Comparison of ENCODE assay signal across 18 cellular contexts in genomic region chr11:118602331-118602730, GRCh38. TPM values are rescaled to one million over a fixed set of nuclear protein-coding genes. Genes with fewer than 3 reads are reported as not detected.
DNase-seq lines count a peak whose midpoint lies in the region; ATAC-seq and TF ChIP-seq lines count a peak whose summit lies in the region.
"Had no signal": no experiment of that assay in that cellular context is flagged by ENCODE, and none has a peak within 500 bp of the region (broad histone marks: within the 10 kb centered on the region; RNA-seq: fewer than 3 reads in every experiment).

No MANE protein-coding gene starts in this region.

- no peak overlapping the region for H3K27ac ChIP-seq in effector memory CD4-positive, alpha-beta T cell (ENCODE audit: insufficient read depth, low read length, poor library complexity, severe bottlenecking)
- peak overlapping the region in 2 of 4 donors; percentile 33 to 92 for H3K27ac ChIP-seq in gastroesophageal sphincter

- POLR2A ChIA-PET in Caco-2 (lab: Charles Lee) = no interaction called here

- TF ChIP-seq CTCF in Caco-2 (IDR thresholded peaks at IDR 0.05; ENCODE audit: insufficient read depth in 1 of 2, low read depth in 1 of 2, low read length in 1 of 2, severe bottlenecking in 1 of 2, unreplicated experiment in 1 of 2) (no peak), gastroesophageal sphincter (IDR thresholded peaks at IDR 0.05) (no peak)

- H3K27me3 ChIP-seq in Caco-2 (replicated peaks; ENCODE audit: control insufficient read depth, insufficient read depth, low read length) (no peaks in the 10 kb centered on the region), gastroesophageal sphincter (no peaks in the 10 kb centered on the region)
- H3K27me3 ChIP-seq in effector memory CD4-positive, alpha-beta T cell (replicated peaks; ENCODE audit: control insufficient read depth, insufficient read depth, low read length, poor library complexity, severe bottlenecking) = no peaks in the 10 kb centered on the region

- TF ChIP-seq EP300 in gastroesophageal sphincter (IDR thresholded peaks at IDR 0.05) = no peak

- H3K9me3 Mint-ChIP-seq in Caco-2 (ENCODE audit: unreplicated experiment) = no peaks in the 10 kb centered on the region
- no peaks in the 10 kb centered on the region for H3K9me3 Mint-ChIP-seq in activated naive CD8-positive, alpha-beta T cell treated with anti-CD3 and anti-CD28 coated beads, Interleukin-2, amount 50 U/mL, for 24 hours

- no peaks in the 10 kb centered on the region for H3K9me3 ChIP-seq in Caco-2
- H3K9me3 ChIP-seq in effector memory CD4-positive, alpha-beta T cell (ENCODE audit: control insufficient read depth, low read length) = no peaks in the 10 kb centered on the region
- no peaks in the 10 kb centered on the region for H3K9me3 ChIP-seq in gastroesophageal sphincter
- H3K9me3 ChIP-seq: esophagus squamous epithelium had no signal

- no peak overlapping the region for H3K27ac Mint-ChIP-seq in Caco-2 (ENCODE audit: unreplicated experiment)
- H3K27ac Mint-ChIP-seq in activated naive CD8-positive, alpha-beta T cell treated with anti-CD3 and anti-CD28 coated beads, Interleukin-2, amount 50 U/mL, for 24 hours = peak overlapping the region; percentile 24
- H3K27ac Mint-ChIP-seq: B cell had no signal

- no peak for DNase-seq in Caco-2
- no peak for DNase-seq in activated naive CD8-positive, alpha-beta T cell treated with anti-CD3 and anti-CD28 coated beads, Interleukin-2, amount 50 U/mL, for 24 hours
- DNase-seq in Right ventricle myocardium inferior (ENCODE audit: missing footprints) = peak; percentile 74
- peak; percentile 30 for DNase-seq in sciatic nerve (ENCODE audit: low spot score)
- no peak for DNase-seq in NCI-H2107 treated with DMSO at 0.1 percent for 48 hours (lab: John Stamatoyannopoulos, UW; ENCODE audit: unreplicated experiment)
- DNase-seq in effector memory CD4-positive, alpha-beta T cell = no peak
- DNase-seq: activated CD4-positive, alpha-beta T cell treated with anti-CD3 and anti-CD28 coated beads for 4 hours; activated T-cell treated with anti-CD3 and anti-CD28 coated beads, Interleukin-2, amount 50 U/mL, for 1 hour; amygdala; cortex of kidney; DMS79 treated with DMSO at 0.1 percent for 48 hours; esophagus squamous epithelium; HCEC 1CT; NCI-H1105 treated with DMSO at 0.1 percent for 48 hours; NCI-H345 had no signal

- CTCF ChIA-PET in Caco-2 (lab: Charles Lee) = interaction anchor here (0.6 kb wide), 1 partner anchor 222 kb away, joined by 3 read pairs; no protein-coding TSS in a partner anchor

- TSS peak; percentile 59 for BruUV-seq in Caco-2 (replicated peaks; lab: Mats Ljungman, UMichigan)

- H3K36me3 ChIP-seq in Caco-2 (ENCODE audit: control insufficient read depth, insufficient read depth, low read length) (peaks cover 2% of the 10 kb centered on the region; the same call in 1 of the 2 replicates), gastroesophageal sphincter (peaks cover 0 to 58% of the 10 kb centered on the region in 2 donors)
- H3K36me3 ChIP-seq in effector memory CD4-positive, alpha-beta T cell (ENCODE audit: control insufficient read depth, insufficient read depth, low read length) = peaks cover 34% of the 10 kb centered on the region

- no peak overlapping the region for H3K4me3 ChIP-seq in Caco-2 (ENCODE audit: low read depth, low read length)
- H3K4me3 ChIP-seq in effector memory CD4-positive, alpha-beta T cell (ENCODE audit: insufficient read depth, low read depth, low read length, poor library complexity, severe bottlenecking) = no peak overlapping the region
- H3K4me3 ChIP-seq in gastroesophageal sphincter = no peak overlapping the region
- H3K4me3 ChIP-seq: esophagus squamous epithelium had no signal

- H3K4me1 Mint-ChIP-seq in Caco-2 (ENCODE audit: low read depth, unreplicated experiment) = peaks cover 17% of the 10 kb centered on the region
- peaks cover 4% of the 10 kb centered on the region for H3K4me1 Mint-ChIP-seq in activated naive CD8-positive, alpha-beta T cell treated with anti-CD3 and anti-CD28 coated beads, Interleukin-2, amount 50 U/mL, for 24 hours

- no peak for ATAC-seq in activated naive CD8-positive, alpha-beta T cell treated with anti-CD3 and anti-CD28 coated beads, Interleukin-2, amount 50 U/mL, for 24 hours
- ATAC-seq in Right ventricle myocardium inferior = peak; percentile 64
- ATAC-seq in sciatic nerve = no peak
- ATAC-seq in gastroesophageal sphincter = no peak
- ATAC-seq in GM19023 (IDR thresholded peaks at IDR 0.05; ENCODE audit: unreplicated experiment) = no peak

- peaks cover 76% of the 10 kb centered on the region for H3K36me3 Mint-ChIP-seq in Caco-2 (ENCODE audit: insufficient read depth, unreplicated experiment)
- peaks cover 31% of the 10 kb centered on the region for H3K36me3 Mint-ChIP-seq in activated naive CD8-positive, alpha-beta T cell treated with anti-CD3 and anti-CD28 coated beads, Interleukin-2, amount 50 U/mL, for 24 hours (ENCODE audit: low read depth)

- WGBS in gastroesophageal sphincter (ENCODE audit: low coverage in 1 of 2), 2 donors = 53 to 63% methylated on average over 3 of the region's 3 CpGs

- TF ChIP-seq POLR2A in gastroesophageal sphincter (IDR thresholded peaks at IDR 0.05) = no peak

- peaks cover 14% of the 10 kb centered on the region; the same call in 1 of the 2 replicates for H3K4me1 ChIP-seq in Caco-2
- H3K4me1 ChIP-seq in effector memory CD4-positive, alpha-beta T cell (ENCODE audit: control insufficient read depth, insufficient read depth, low read length, poor library complexity, severe bottlenecking) = no peaks in the 10 kb centered on the region
- H3K4me1 ChIP-seq in gastroesophageal sphincter = peaks cover 0 to 55% (median 23%) of the 10 kb centered on the region in 3 donors

- no peak overlapping the region for H3K4me3 Mint-ChIP-seq in Caco-2 (ENCODE audit: unreplicated experiment)
- H3K4me3 Mint-ChIP-seq in activated naive CD8-positive, alpha-beta T cell treated with anti-CD3 and anti-CD28 coated beads, Interleukin-2, amount 50 U/mL, for 24 hours = no peak overlapping the region
- H3K4me3 Mint-ChIP-seq: B cell had no signal

- intact Hi-C loops in Caco-2 (cut with micrococcal nuclease; ENCODE audit: unreplicated experiment) (no loop called here), Right ventricle myocardium inferior (cut with DNase I) (no loop called here), sciatic nerve (cut with DNase I) (no loop called here)

- H3K27me3 Mint-ChIP-seq in Caco-2 (ENCODE audit: insufficient read depth, unreplicated experiment) = no peaks in the 10 kb centered on the region
- H3K27me3 Mint-ChIP-seq in activated naive CD8-positive, alpha-beta T cell treated with anti-CD3 and anti-CD28 coated beads, Interleukin-2, amount 50 U/mL, for 24 hours = peaks cover 5% of the 10 kb centered on the region
- H3K27me3 Mint-ChIP-seq: B cell had no signal

RNA-seq across cellular contexts. Expression of gene PHLDB1, which starts 5.1 kb away (rescaled TPM):
- total RNA-seq in Caco-2 (2022) (72.1 and 73.6 TPM in 2 replicates), Right ventricle myocardium inferior (115 TPM), sciatic nerve (419 TPM), gastroesophageal sphincter (100 to 1,000 TPM in 2 of 4 donors, 10 to 100 TPM in 2; 45.8 to 144 (median 101) TPM)

RNA-seq across cellular contexts. Expression of gene ARCN1, which starts 30.1 kb away (rescaled TPM):
- total RNA-seq in Caco-2 (2022) = 313 and 330 TPM in 2 replicates
- total RNA-seq in Right ventricle myocardium inferior = 93.4 TPM
- total RNA-seq in sciatic nerve = 135 TPM
- 100 to 1,000 TPM in 3 of 4 donors, 10 to 100 TPM in 1; 84.9 to 141 (median 128) TPM for total RNA-seq in gastroesophageal sphincter

RNA-seq across cellular contexts. Expression of gene IFT46, which starts 36.6 kb away (rescaled TPM):
- total RNA-seq in Caco-2 (2022) (26.8 and 30.6 TPM in 2 replicates), Right ventricle myocardium inferior (24.9 TPM), sciatic nerve (22.2 TPM), gastroesophageal sphincter (10 to 100 TPM; 23.5 to 30.8 (median 27.7) TPM)

Comparison
In these comparisons a context has a peak if more than half of its experiments do, and no peak if none do; other contexts are left out.
1. DNase-seq: peak in Right ventricle myocardium inferior (single experiment) and sciatic nerve (single experiment); none in Caco-2 (0 of 2), activated naive CD8-positive, alpha-beta T cell treated with anti-CD3 and anti-CD28 coated beads, Interleukin-2, amount 50 U/mL, for 24 hours (single experiment), NCI-H2107 treated with DMSO at 0.1 percent for 48 hours (single experiment) and effector memory CD4-positive, alpha-beta T cell (0 of 3).